In genomic region chr3:101512521-101513418, GRCh38 we compare ENCODE assay signal across 8 cellular contexts. TPM values are rescaled to one million over a fixed set of nuclear protein-coding genes. Genes with fewer than 3 reads are reported as not detected.
DNase-seq lines count a peak whose midpoint lies in the region; ATAC-seq, FAIRE-seq and TF ChIP-seq lines count a peak whose summit lies in the region.

Gene SENP7 (minus strand): TSS chr3:101513212. CDS start chr3:101513130, 82 bp downstream.

- peak; percentile 92 for ATAC-seq in A549
- peak; percentile 65 for ATAC-seq in GM18867 (IDR thresholded peaks at IDR 0.05; ENCODE audit: unreplicated experiment)
- ATAC-seq in HG03139 (IDR thresholded peaks at IDR 0.05; ENCODE audit: unreplicated experiment): peak; percentile 50

- H3K4me2 ChIP-seq in A549: peak within 1 kb of the TSS; percentile 78

- no peak for TF ChIP-seq RAD21 in A549 (conservative IDR thresholded peaks at IDR 0.05 in 1 of 2, IDR thresholded peaks at IDR 0.05 in 1 of 2)

- H3K27ac ChIP-seq in A549: peak within 1 kb of the TSS; percentile 88 to 89

- H3K4me1 ChIP-seq in A549: peaks cover 5% of the 10 kb centered on the region; the same call in 1 of the 3 replicates

- TF ChIP-seq POLR2A in A549 (IDR thresholded peaks at IDR 0.05; ENCODE audit: low read length): peak; percentile 41

- CTCF ChIA-PET in A549 (lab: Yijun Ruan, JAX): interaction anchor here (1.3 to 1.8 kb wide), 3 partner anchors 10 to 327 kb away, joined by 3 to 4 read pairs (median 3); no protein-coding TSS in a partner anchor

- TF ChIP-seq CTCF in A549 (IDR thresholded peaks at IDR 0.05): no peak
- no peak for TF ChIP-seq CTCF in choroid plexus epithelial cell (conservative IDR thresholded peaks at IDR 0.05; ENCODE audit: low read depth, low read length)

- WGBS in A549 (ENCODE audit: missing lambda C conversion rate): under 1% methylated on average over 51 of the region's 59 CpGs

- peak; percentile 18 for FAIRE-seq in A549 (lab: Jason Lieb, UNC)

- POLR2A ChIA-PET in A549 (lab: Yijun Ruan, JAX): interaction anchor here (0.7 to 2.1 kb wide), 3 partner anchors 49 to 61 kb away, joined by 5 to 8 read pairs (median 6); partner anchors contain the start of genes PCNP and TRMT10C

- H3K4me3 ChIP-seq in A549: peak within 1 kb of the TSS; percentile 69
- peak within 1 kb of the TSS; percentile 86 for H3K4me3 ChIP-seq in choroid plexus epithelial cell (ENCODE audit: low read depth, low read length)

- DNase-seq in A549 (ENCODE audit: low read depth in 1 of 2, low spot score in 1 of 2) (peak; percentile 85 to 86), NCI-H446 (lab: John Stamatoyannopoulos, UW) (peak; percentile 80 to 82), choroid plexus epithelial cell (ENCODE audit: low read depth) (peak; percentile 84), kidney tubule cell (ENCODE audit: low spot score) (peak; percentile 83)
- DNase-seq in activated CD4-positive, alpha-beta T cell treated with anti-CD3 and anti-CD28 coated beads for 24 hours (ENCODE audit: low read depth in 2 of 2): peak; percentile 63 to 67
- peak; percentile 49 to 68 (median 56) for DNase-seq in stimulated activated CD4-positive, alpha-beta T cell treated with anti-CD3 and anti-CD28 coated beads, Interleukin-1b, Interleukin-23, amount 100 ng/mL, for 24 hours (ENCODE audit: low read depth in 4 of 4, low spot score in 1 of 4)

- TF ChIP-seq EP300 in A549 (IDR thresholded peaks at IDR 0.05): no peak

- no peaks in the 10 kb centered on the region for H3K9me3 ChIP-seq in A549

TF ChIP-seq in A549, 52 proteins besides CTCF, POLR2A, EP300 and RAD21:
- TF ChIP-seq MAX (IDR thresholded peaks at IDR 0.05) (peak; percentile 50), PHF8 (IDR thresholded peaks at IDR 0.05; ENCODE audit: borderline replicate concordance, low read depth) (peak; percentile 22; the same call in 1 of the 2 replicates), E2F6 (IDR thresholded peaks at IDR 0.05; ENCODE audit: borderline replicate concordance, low read depth) (peak; percentile 39; the same call in 1 of the 2 replicates), CEBPB (IDR thresholded peaks at IDR 0.05) (peak; percentile 82 to 94), EHMT2 (IDR thresholded peaks at IDR 0.05; ENCODE audit: low read depth) (no peak), JUN (IDR thresholded peaks at IDR 0.05) (peak; percentile 55 to 58; a peak in 3 of 5 replicates), BHLHE40 (IDR thresholded peaks at IDR 0.05; ENCODE audit: low read depth, low read length) (no peak)

RNA-seq across cellular contexts. Expression of gene SENP7, which starts in this region (rescaled TPM):
- 8.4 and 10.3 TPM in 2 replicates for polyA plus RNA-seq in A549 (2011; rRNA removed)
- 0.69 and 0.83 TPM in 2 replicates for polyA plus RNA-seq in A549 (2012; cell fraction: cytosol; rRNA removed)
- 1.3 and 2.5 TPM in 2 replicates for polyA plus RNA-seq in A549 (2012; cell fraction: nucleus; rRNA removed)
- polyA plus RNA-seq in A549 (2017; fragmentation: RNase III; extraction: RNeasy Plus Mini Kit Qiagen cat#74134 plus additional on column Dnase treatment): 2.9 to 3.1 TPM (median 3.0 TPM) in 3 replicates
- polyA minus RNA-seq in A549 (2011; rRNA and poly(A)+ RNA removed): 4.7 and 5.5 TPM in 2 replicates

Comparison
In these comparisons a context has a peak if more than half of its experiments do, and no peak if none do; other contexts are left out.
1. Peak in every context shown above with its lines: DNase-seq, ATAC-seq, H3K4me3 ChIP-seq and H3K27ac ChIP-seq.